ENCODE assay signal across 1 cellular context in genomic region chr19:14110650-14111049, GRCh38.
TF ChIP-seq lines count a peak whose summit lies in the region.

No MANE protein-coding gene starts in this region.

TF ChIP-seq in H1, 55 proteins besides CTCF, POLR2A, EP300 and RAD21:
- TF ChIP-seq BRCA1 (IDR thresholded peaks at IDR 0.05; ENCODE audit: low read depth, low read length): no peak
- TF ChIP-seq KDM4A (IDR thresholded peaks at IDR 0.05; ENCODE audit: low read depth, low read length, severe bottlenecking): no peak
- TF ChIP-seq TBP (IDR thresholded peaks at IDR 0.05; ENCODE audit: low read depth, low read length): no peak
- TF ChIP-seq PHF8 (conservative IDR thresholded peaks at IDR 0.05; ENCODE audit: low read depth, low read length): no peak
- no peak for TF ChIP-seq ATF2 (IDR thresholded peaks at IDR 0.05; ENCODE audit: low read length)
- no peak for TF ChIP-seq TEAD4 (IDR thresholded peaks at IDR 0.05; ENCODE audit: low read depth, low read length)
